In genomic region chr7:113799896-113800295, GRCh38 we compare ENCODE assay signal across 13 cellular contexts.
A peak's percentile ranks its signal among the peaks of the same experiment; 100 is the strongest.
DNase-seq lines count a peak whose midpoint lies in the region; ATAC-seq and TF ChIP-seq lines count a peak whose summit lies in the region.
"Had no signal": no experiment of that assay in that cellular context is flagged by ENCODE, and none has a peak within 500 bp of the region (broad histone marks: within the 10 kb centered on the region; RNA-seq: fewer than 3 reads in every experiment).

No MANE protein-coding gene starts in this region.

- H3K4me1 ChIP-seq in BE2C (no peaks in the 10 kb centered on the region), neuronal stem cell (ENCODE audit: control insufficient read depth in 2 of 2, insufficient read depth in 1 of 2, low read depth in 1 of 2, low read length in 2 of 2) (no peaks in the 10 kb centered on the region)
- H3K4me1 ChIP-seq: neural progenitor cell, testis had no signal

- no peak overlapping the region for H2AK5ac ChIP-seq in neuronal stem cell (ENCODE audit: low read depth, low read length)

- no peaks in the 10 kb centered on the region for H3F3A ChIP-seq in neural cell (ENCODE audit: insufficient read depth, low read length, poor library complexity, severe bottlenecking)

- H2BK12ac ChIP-seq in neuronal stem cell (ENCODE audit: low read length), result no peak overlapping the region

- H2BK5ac ChIP-seq in neuronal stem cell (ENCODE audit: low read length), result no peak overlapping the region

- no peak overlapping the region for H3K18ac ChIP-seq in neuronal stem cell (ENCODE audit: low read length)

- TF ChIP-seq CTCF in neural cell (IDR thresholded peaks at IDR 0.05; ENCODE audit: poor library complexity, severe bottlenecking) (no peak), BE2C (IDR thresholded peaks at IDR 0.05; ENCODE audit: low read depth, low read length) (no peak)

- H2BK15ac ChIP-seq in neuronal stem cell (ENCODE audit: low read length), result no peak overlapping the region

- no peak overlapping the region for H4K8ac ChIP-seq in neuronal stem cell (ENCODE audit: low read depth, low read length)

- H3K4ac ChIP-seq in neuronal stem cell (ENCODE audit: low read length), result no peak overlapping the region

- H3K9me2 ChIP-seq in neural cell (ENCODE audit: insufficient read depth, low read length), result no peaks in the 10 kb centered on the region

- DNase-seq in left colon (no peak), BE2C (no peak), neuronal stem cell (ENCODE audit: low spot score) (no peak)
- DNase-seq: activated CD4-positive, alpha-beta T cell treated with anti-CD3 and anti-CD28 coated beads, Interleukin-2, amount 50 U/mL, for 48 hours; HFFc6; stimulated activated CD4-positive, alpha-beta T cell treated with anti-CD3 and anti-CD28 coated beads, Interleukin-2, amount 100 ng/mL, for 48 hours; testis had no signal

- H3K4me3 ChIP-seq in neural cell (ENCODE audit: low read length) (no peak overlapping the region), BE2C (ENCODE audit: low read depth, low read length) (no peak overlapping the region), neuronal stem cell (ENCODE audit: low read length in 2 of 2) (no peak overlapping the region)
- H3K4me3 ChIP-seq: neural progenitor cell, testis had no signal

- peak overlapping the region; percentile 56 for H3K27ac ChIP-seq in neural cell (ENCODE audit: low read length)
- H3K27ac ChIP-seq in neuronal stem cell (replicated peaks; ENCODE audit: low read length), result no peak overlapping the region
- H3K27ac ChIP-seq: neural progenitor cell, testis had no signal

- H3K27me3 ChIP-seq in neural cell (ENCODE audit: insufficient read depth, low read depth, low read length) (no peaks in the 10 kb centered on the region), BE2C (no peaks in the 10 kb centered on the region), neuronal stem cell (ENCODE audit: control insufficient read depth in 3 of 3, insufficient read depth in 3 of 3, low read depth in 1 of 3, low read length in 3 of 3) (no peaks in the 10 kb centered on the region)
- H3K27me3 ChIP-seq: neural progenitor cell, testis had no signal

- no peak overlapping the region for H3K23ac ChIP-seq in neuronal stem cell (ENCODE audit: low read depth, low read length, poor library complexity)

- H3K9ac ChIP-seq in neural cell (ENCODE audit: low read length) (no peak overlapping the region), neuronal stem cell (ENCODE audit: low read depth, low read length, poor library complexity) (no peak overlapping the region)
- H3K9ac ChIP-seq: neural progenitor cell had no signal

- no peak overlapping the region for H2BK120ac ChIP-seq in neuronal stem cell (ENCODE audit: low read depth, low read length)

- ATAC-seq in GM19328 (IDR thresholded peaks at IDR 0.05; ENCODE audit: unreplicated experiment) (peak; percentile 96), HG02678 (IDR thresholded peaks at IDR 0.05; ENCODE audit: unreplicated experiment) (peak; percentile 97), HG03460 (IDR thresholded peaks at IDR 0.05; ENCODE audit: unreplicated experiment) (peak; percentile 97), left colon (no peak)
- ATAC-seq: SK-N-SH treated with all-trans-retinoic acid at 6 μM for 48 hours had no signal

- no peak overlapping the region for H4K91ac ChIP-seq in neuronal stem cell (ENCODE audit: low read depth, low read length, poor library complexity)

- no CpG with 5 or more reads among the region's 3 CpGs for WGBS in neuronal stem cell (ENCODE audit: extremely low coverage in 2 of 2, insufficient read length in 2 of 2, insufficient replicate concordance in 1 of 2), 2 donors

- H3K9me3 ChIP-seq in neural cell (ENCODE audit: low read length) (no peaks in the 10 kb centered on the region), BE2C (no peaks in the 10 kb centered on the region), neuronal stem cell (replicated peaks in 1 of 2; ENCODE audit: control insufficient read depth in 2 of 2, insufficient read depth in 1 of 2, low read depth in 1 of 2, low read length in 2 of 2) (no peaks in the 10 kb centered on the region)
- H3K9me3 ChIP-seq: testis had no signal

- no peak for TF ChIP-seq EP300 in neural cell (conservative IDR thresholded peaks at IDR 0.05; ENCODE audit: poor library complexity, severe bottlenecking)

- H2AFZ ChIP-seq in neural cell (ENCODE audit: low read depth, low read length), result no peak overlapping the region
- H2AFZ ChIP-seq in neuronal stem cell (ENCODE audit: low read length), result no peak overlapping the region
- H2AFZ ChIP-seq: neural progenitor cell had no signal

- H3K4me2 ChIP-seq in neural cell (ENCODE audit: low read length) (no peak overlapping the region), neuronal stem cell (ENCODE audit: insufficient read depth, low read length, poor library complexity, severe bottlenecking) (no peak overlapping the region)
- H3K4me2 ChIP-seq: neural progenitor cell had no signal

- H3K36me3 ChIP-seq in neural cell (ENCODE audit: insufficient read depth, low read length), result no peaks in the 10 kb centered on the region
- H3K36me3 ChIP-seq in BE2C, result no peaks in the 10 kb centered on the region
- H3K36me3 ChIP-seq in neuronal stem cell (replicated peaks in 1 of 2; ENCODE audit: control insufficient read depth in 2 of 2, insufficient read depth in 2 of 2, low read length in 2 of 2), result no peaks in the 10 kb centered on the region
- H3K36me3 ChIP-seq: neural progenitor cell had no signal

- intact Hi-C loops in left colon (cut with DNase I, micrococcal nuclease), result no loop called here

- no peak overlapping the region for H3K14ac ChIP-seq in neuronal stem cell (ENCODE audit: low read length)

- no peaks in the 10 kb centered on the region for H4K20me1 ChIP-seq in neural cell (ENCODE audit: insufficient read depth)

- TF ChIP-seq RAD21 in neural cell (conservative IDR thresholded peaks at IDR 0.05), result no peak

- H3K79me1 ChIP-seq in neuronal stem cell (ENCODE audit: low read depth, low read length), result no peaks in the 10 kb centered on the region

- H3K79me2 ChIP-seq in neural cell (replicated peaks; ENCODE audit: insufficient read depth, low read length), result no peaks in the 10 kb centered on the region

TF ChIP-seq in neural cell, 6 proteins besides CTCF, POLR2A, EP300 and RAD21:
- TF ChIP-seq POLR2AphosphoS5 (IDR thresholded peaks at IDR 0.05) (no peak), REST (IDR thresholded peaks at IDR 0.05; ENCODE audit: borderline replicate concordance) (no peak)
